ENCODE assay signal across 15 cellular contexts in the genomic region with DNA sequence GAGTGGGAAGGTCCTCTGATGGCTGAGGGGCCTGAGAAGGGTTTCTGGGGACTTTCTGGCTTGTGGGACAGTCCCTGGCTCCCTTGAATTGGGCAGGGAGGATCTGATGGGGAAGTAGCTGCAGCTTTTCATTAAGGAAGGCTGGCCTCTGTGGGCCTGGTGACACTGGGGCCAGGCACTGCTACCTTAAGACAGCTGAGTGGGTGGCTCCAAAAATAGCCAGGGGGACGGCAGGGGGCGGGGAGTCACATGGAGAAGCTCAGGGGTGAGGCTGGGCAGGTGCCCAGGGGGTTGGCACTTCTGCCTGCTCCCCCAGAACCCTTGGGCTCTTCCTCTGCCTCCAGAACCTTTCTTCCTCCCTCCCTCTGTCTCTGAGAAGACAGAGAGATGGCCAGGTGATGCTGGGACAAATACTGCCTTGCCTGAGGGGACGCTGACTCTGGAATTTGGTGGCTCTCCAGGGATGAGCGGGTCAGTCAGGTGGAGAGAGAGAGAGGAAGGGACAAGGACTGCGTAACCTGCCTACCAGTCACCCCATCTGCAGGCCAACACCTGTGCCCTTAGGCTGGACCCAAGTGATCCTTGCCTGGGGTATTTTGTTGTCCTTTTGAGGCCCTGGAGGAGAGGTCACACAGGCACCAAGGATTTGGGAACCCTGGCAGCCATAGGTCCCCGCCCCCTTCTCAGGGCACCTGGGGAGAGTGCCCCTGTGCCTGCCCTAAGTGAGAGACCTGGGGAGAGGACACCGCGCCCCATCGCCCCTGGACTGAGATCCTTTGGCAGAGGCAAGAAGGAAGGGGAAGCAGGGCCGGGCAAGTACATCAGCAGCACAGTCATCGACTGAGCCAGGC. TPM values are rescaled to one million over a fixed set of nuclear protein-coding genes. Genes with fewer than 3 reads are reported as not detected.
DNase-seq lines count a peak whose midpoint lies in the region; ATAC-seq and TF ChIP-seq lines count a peak whose summit lies in the region.
"Had no signal": no experiment of that assay in that cellular context is flagged by ENCODE, and none has a peak within 500 bp of the region (broad histone marks: within the 10 kb centered on the region; RNA-seq: fewer than 3 reads in every experiment).

No MANE protein-coding gene starts in this region.

- intact Hi-C loops in mucosa of descending colon (cut with DNase I, micrococcal nuclease), result loop anchor here in 1 of 2 donors (10.0 kb wide), 1 partner anchor 49 kb away; no protein-coding TSS in a partner anchor

- no peak overlapping the region for H3K27ac ChIP-seq in BLaER1 treated with 17β-estradiol and CSF1 and Interleukin-3, amounts not matched to agents 10 nM and 100 nM

- peaks cover 35 to 49% (median 46%) of the 10 kb centered on the region in 10 experiments for H3K4me1 ChIP-seq in BLaER1 treated with 17β-estradiol and CSF1 and Interleukin-3, amounts not matched to agents 10 nM and 100 nM
- peaks cover 4% of the 10 kb centered on the region for H3K4me1 ChIP-seq in mucosa of descending colon (ENCODE audit: low read depth)

- no peaks in the 10 kb centered on the region for H3K27me3 ChIP-seq in BLaER1 treated with 17β-estradiol and CSF1 and Interleukin-3, amounts not matched to agents 10 nM and 100 nM

- H4K20me1 ChIP-seq in BLaER1 treated with 17β-estradiol and CSF1 and Interleukin-3, amounts not matched to agents 10 nM and 100 nM, result no peaks in the 10 kb centered on the region; a peak in 1 of 22 replicates

- DNase-seq in UCSD-AML1 (lab: John Stamatoyannopoulos, UW; ENCODE audit: unreplicated experiment), result peak; percentile 64
- DNase-seq in mucosa of descending colon, result peak in 2 of 3 donors; percentile 23 to 53
- no peak for DNase-seq in NCI-H128 (lab: John Stamatoyannopoulos, UW; ENCODE audit: unreplicated experiment)
- no peak for DNase-seq in central memory CD4-positive, alpha-beta T cell
- DNase-seq: amygdala; dermis blood vessel endothelial cell; NCI-H2171 treated with DMSO at 0.1 percent for 48 hours; stimulated activated CD4-positive, alpha-beta T cell treated with anti-CD3 and anti-CD28 coated beads, Interleukin-2, amount 100 ng/mL, for 48 hours; stimulated activated naive CD4-positive, alpha-beta T cell treated with Interleukin-2 at 50 U/mL for 16 hours had no signal

- peak; percentile 41 for ATAC-seq in GM19025 (IDR thresholded peaks at IDR 0.05; ENCODE audit: low read depth, unreplicated experiment)
- ATAC-seq in mucosa of descending colon, result no peak
- ATAC-seq in GM18873 (IDR thresholded peaks at IDR 0.05; ENCODE audit: low FRiP score, unreplicated experiment), result no peak
- no peak for ATAC-seq in HG03097 (IDR thresholded peaks at IDR 0.05; ENCODE audit: low FRiP score, unreplicated experiment)

- peak overlapping the region in 10 of 11 experiments; percentile 29 to 79 (median 44); a peak in 21 of 22 replicates for H3K4me2 ChIP-seq in BLaER1 treated with 17β-estradiol and CSF1 and Interleukin-3, amounts not matched to agents 10 nM and 100 nM

- no peak for TF ChIP-seq CTCF in mucosa of descending colon (IDR thresholded peaks at IDR 0.05)

- no peak overlapping the region for H3K4me3 ChIP-seq in BLaER1 treated with 17β-estradiol and CSF1 and Interleukin-3, amounts not matched to agents 10 nM and 100 nM
- no peak overlapping the region for H3K4me3 ChIP-seq in mucosa of descending colon

- no peaks in the 10 kb centered on the region for H3K36me3 ChIP-seq in BLaER1 treated with 17β-estradiol and CSF1 and Interleukin-3, amounts not matched to agents 10 nM and 100 nM
- H3K36me3 ChIP-seq in mucosa of descending colon (ENCODE audit: low read depth), result no peaks in the 10 kb centered on the region

- H3K9ac ChIP-seq in BLaER1 treated with 17β-estradiol and CSF1 and Interleukin-3, amounts not matched to agents 10 nM and 100 nM, result peak overlapping the region in 3 of 11 experiments; percentile 19 to 42 (median 27); a peak in 1 of 22 replicates

- no peaks in the 10 kb centered on the region for H3K9me3 ChIP-seq in BLaER1 treated with 17β-estradiol and CSF1 and Interleukin-3, amounts not matched to agents 10 nM and 100 nM (replicated peaks in 1 of 11)
- H3K9me3 ChIP-seq in mucosa of descending colon, result no peaks in the 10 kb centered on the region

RNA-seq across cellular contexts. Expression of a gene that starts 1.7 kb away (rescaled TPM):
- 10 to 100 TPM in 1 of 3 donors, 1 to 10 TPM in 1, under 1 TPM in 1; 0.64 to 30.7 (median 6.8) TPM for total RNA-seq in mucosa of descending colon
- total RNA-seq: activated CD8-positive, alpha-beta memory T cell treated with anti-CD3 and anti-CD28 coated beads for 36 hours; dermis blood vessel endothelial cell had no signal

RNA-seq across cellular contexts. Expression of a gene that starts 13.6 kb away (rescaled TPM):
- total RNA-seq in mucosa of descending colon, result 10 to 100 TPM; 27.3 to 47.5 (median 33.1) TPM

RNA-seq across cellular contexts. Expression of a gene that starts 34.1 kb away (rescaled TPM):
- 1 to 10 TPM in 2 of 3 donors, under 1 TPM in 1; 0.52 to 2.6 (median 1.2) TPM for total RNA-seq in mucosa of descending colon

RNA-seq across cellular contexts. Expression of a gene that starts 37.4 kb away (rescaled TPM):
- 100 to 1,000 TPM in 2 of 3 donors, 10 to 100 TPM in 1; 53.0 to 248 (median 160) TPM for total RNA-seq in mucosa of descending colon
- total RNA-seq: OCI-LY7 had no signal

Comparison
In these comparisons a context has a peak if more than half of its experiments do, and no peak if none do; other contexts are left out.
1. DNase-seq: peak in UCSD-AML1 (single experiment) and mucosa of descending colon (2 of 3); none in NCI-H128 (single experiment) and central memory CD4-positive, alpha-beta T cell (single experiment).